24 cellular contexts compared by ENCODE assay signal in the genomic region with DNA sequence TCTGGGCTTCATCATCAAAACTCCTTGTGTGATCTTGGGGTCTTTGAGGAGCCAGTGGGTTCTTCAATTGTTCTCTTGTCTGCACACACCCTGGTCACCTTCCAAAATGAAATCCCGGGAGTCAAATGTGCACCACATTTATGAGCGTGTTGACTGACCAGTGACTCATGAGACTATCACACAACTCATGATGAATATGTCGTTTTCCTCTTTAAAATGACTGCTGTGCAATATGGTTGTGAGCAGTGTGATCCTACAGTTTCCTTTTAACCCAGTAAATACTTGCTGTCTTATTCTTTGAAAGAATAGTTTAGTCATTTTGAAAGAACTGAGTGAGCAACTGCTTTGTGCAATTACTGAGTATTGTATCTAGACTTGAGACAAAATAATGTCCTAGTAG.
DNase-seq lines count a peak whose midpoint lies in the region; ATAC-seq, FAIRE-seq and TF ChIP-seq lines count a peak whose summit lies in the region.
"Had no signal": no experiment of that assay in that cellular context is flagged by ENCODE, and none has a peak within 500 bp of the region (broad histone marks: within the 10 kb centered on the region; RNA-seq: fewer than 3 reads in every experiment).

No MANE protein-coding gene starts in this region.

- no peak overlapping the region for H3K4me3 Mint-ChIP-seq in activated naive CD8-positive, alpha-beta T cell treated with anti-CD3 and anti-CD28 coated beads, Interleukin-2, amount 50 U/mL, for 24 hours
- no peak overlapping the region for H3K4me3 Mint-ChIP-seq in activated naive CD8-positive, alpha-beta T cell treated with anti-CD3 and anti-CD28 coated beads for 36 hours
- H3K4me3 Mint-ChIP-seq: activated CD4-positive, alpha-beta T cell treated with anti-CD3 and anti-CD28 coated beads, Interleukin-2, amount 10 ng/mL, durations not matched to agents 7 days and 5 days; CD4-positive, CD25-positive, alpha-beta regulatory T cell; mesothelial cell of epicardium; neural crest cell had no signal

- no peaks in the 10 kb centered on the region for H3K4me1 Mint-ChIP-seq in activated naive CD8-positive, alpha-beta T cell treated with anti-CD3 and anti-CD28 coated beads, Interleukin-2, amount 50 U/mL, for 24 hours
- no peaks in the 10 kb centered on the region for H3K4me1 Mint-ChIP-seq in activated naive CD8-positive, alpha-beta T cell treated with anti-CD3 and anti-CD28 coated beads for 36 hours

- H2AFZ ChIP-seq in mammary epithelial cell (ENCODE audit: low read depth, low read length) (no peak overlapping the region), hepatocyte (no peak overlapping the region), OCI-LY7 (ENCODE audit: low read length) (no peak overlapping the region)

- CTCF ChIA-PET in mammary epithelial cell (lab: Charles Lee; ENCODE audit: low non-redundant PET): no interaction called here
- CTCF ChIA-PET in OCI-LY7 (lab: Charles Lee; ENCODE audit: unreplicated experiment): no interaction called here

- H3K9me2 ChIP-seq in hepatocyte (replicated peaks; ENCODE audit: insufficient read depth): no peaks in the 10 kb centered on the region
- no peaks in the 10 kb centered on the region for H3K9me2 ChIP-seq in OCI-LY7 (ENCODE audit: insufficient read depth, low read length)

- TF ChIP-seq CTCF in mammary epithelial cell (conservative IDR thresholded peaks at IDR 0.05 in 1 of 2, IDR thresholded peaks at IDR 0.05 in 1 of 2; ENCODE audit: extremely low read depth in 1 of 2, insufficient read depth in 1 of 2, low read depth in 1 of 2, low read length in 2 of 2) (no peak), hepatocyte (IDR thresholded peaks at IDR 0.05; ENCODE audit: poor library complexity) (no peak), OCI-LY7 (conservative IDR thresholded peaks at IDR 0.05; ENCODE audit: low read length) (no peak), brain microvascular endothelial cell (IDR thresholded peaks at IDR 0.05; ENCODE audit: low read depth, low read length, missing control alignments) (no peak)

- H3K9ac ChIP-seq in mammary epithelial cell (ENCODE audit: insufficient read depth, low read length): no peak overlapping the region

- 57% methylated on average over 3 of the region's 3 CpGs for WGBS in mammary epithelial cell (ENCODE audit: low coverage, missing lambda C conversion rate)
- WGBS in hepatocyte (ENCODE audit: low lambda C conversion rate, missing lambda C conversion rate): 70% methylated on average over 3 of the region's 3 CpGs

- H3K27ac ChIP-seq in mammary epithelial cell (ENCODE audit: insufficient read depth, low read depth, low read length) (no peak overlapping the region), hepatocyte (no peak overlapping the region), OCI-LY7 (ENCODE audit: low read depth, low read length, poor library complexity, severe bottlenecking) (no peak overlapping the region), brain microvascular endothelial cell (no peak overlapping the region)
- H3K27ac ChIP-seq: coronary artery, gastrocnemius medialis, thyroid gland had no signal

- peaks cover 17% of the 10 kb centered on the region for H3K27me3 Mint-ChIP-seq in activated naive CD8-positive, alpha-beta T cell treated with anti-CD3 and anti-CD28 coated beads, Interleukin-2, amount 50 U/mL, for 24 hours
- peaks cover 23% of the 10 kb centered on the region for H3K27me3 Mint-ChIP-seq in activated naive CD8-positive, alpha-beta T cell treated with anti-CD3 and anti-CD28 coated beads for 36 hours

- H3K9me3 Mint-ChIP-seq in activated naive CD8-positive, alpha-beta T cell treated with anti-CD3 and anti-CD28 coated beads, Interleukin-2, amount 50 U/mL, for 24 hours: no peaks in the 10 kb centered on the region
- no peaks in the 10 kb centered on the region for H3K9me3 Mint-ChIP-seq in activated naive CD8-positive, alpha-beta T cell treated with anti-CD3 and anti-CD28 coated beads for 36 hours
- H3K9me3 Mint-ChIP-seq: activated CD4-positive, alpha-beta T cell treated with anti-CD3 and anti-CD28 coated beads, Interleukin-2, amount 10 ng/mL, durations not matched to agents 7 days and 5 days; CD4-positive, CD25-positive, alpha-beta regulatory T cell; mesothelial cell of epicardium; neural crest cell had no signal

- no peaks in the 10 kb centered on the region for H3K79me2 ChIP-seq in mammary epithelial cell (ENCODE audit: insufficient read depth, low read length)
- no peaks in the 10 kb centered on the region for H3K79me2 ChIP-seq in hepatocyte
- no peaks in the 10 kb centered on the region for H3K79me2 ChIP-seq in OCI-LY7 (ENCODE audit: insufficient read depth, low read depth, low read length)

- no peaks in the 10 kb centered on the region for H3K36me3 ChIP-seq in mammary epithelial cell (ENCODE audit: insufficient read depth, low read length)
- H3K36me3 ChIP-seq in hepatocyte (replicated peaks; ENCODE audit: insufficient read depth, low read depth): no peaks in the 10 kb centered on the region
- H3K36me3 ChIP-seq in OCI-LY7 (ENCODE audit: insufficient read depth, low read length): no peaks in the 10 kb centered on the region
- no peaks in the 10 kb centered on the region for H3K36me3 ChIP-seq in brain microvascular endothelial cell (replicated peaks)
- H3K36me3 ChIP-seq: gastrocnemius medialis, thyroid gland had no signal

- ATAC-seq in activated naive CD8-positive, alpha-beta T cell treated with anti-CD3 and anti-CD28 coated beads, Interleukin-2, amount 50 U/mL, for 24 hours: peak; percentile 33
- ATAC-seq: gastrocnemius medialis, left colon had no signal

- no peaks in the 10 kb centered on the region for H4K20me1 ChIP-seq in mammary epithelial cell (ENCODE audit: insufficient read depth, low read length)
- H4K20me1 ChIP-seq in hepatocyte (ENCODE audit: insufficient read depth, poor library complexity, severe bottlenecking): no peaks in the 10 kb centered on the region
- no peaks in the 10 kb centered on the region for H4K20me1 ChIP-seq in OCI-LY7 (ENCODE audit: insufficient read depth, low read length)

- FAIRE-seq in urothelium cell line (lab: Jason Lieb, UNC): peak; percentile 59
- FAIRE-seq: endometrium, TTC549 had no signal

- H3K4me1 ChIP-seq in mammary epithelial cell (ENCODE audit: insufficient read depth, low read length) (no peaks in the 10 kb centered on the region), hepatocyte (ENCODE audit: insufficient read depth) (no peaks in the 10 kb centered on the region), OCI-LY7 (ENCODE audit: insufficient read depth, low read length, poor library complexity, severe bottlenecking) (no peaks in the 10 kb centered on the region)
- H3K4me1 ChIP-seq: thyroid gland had no signal

- intact Hi-C loops in mammary epithelial cell (cut with micrococcal nuclease): no loop called here
- intact Hi-C loops in OCI-LY7 (cut with micrococcal nuclease; ENCODE audit: unreplicated experiment): no loop called here

- POLR2A ChIA-PET in OCI-LY7 (lab: Charles Lee): no interaction called here

- H3K9me3 ChIP-seq in mammary epithelial cell (replicated peaks; ENCODE audit: insufficient read depth, low read length) (no peaks in the 10 kb centered on the region), hepatocyte (ENCODE audit: low read depth) (no peaks in the 10 kb centered on the region), OCI-LY7 (ENCODE audit: low read length) (no peaks in the 10 kb centered on the region)
- H3K9me3 ChIP-seq: gastrocnemius medialis, thyroid gland had no signal

- in situ Hi-C loops in mammary epithelial cell (cut with MboI; ENCODE audit: low sequenced_read_pairs in 2 of 2): loop anchor here (25.0 kb wide), 1 partner anchor 1116 kb away; no protein-coding TSS in a partner anchor
- in situ Hi-C loops in brain microvascular endothelial cell (cut with HindIII; ENCODE audit: low pct_ligation_motif_present, low sequenced_read_pairs): no loop called here

- no peak for DNase-seq in activated naive CD8-positive, alpha-beta T cell treated with anti-CD3 and anti-CD28 coated beads, Interleukin-2, amount 50 U/mL, for 24 hours
- no peak for DNase-seq in activated naive CD8-positive, alpha-beta T cell treated with anti-CD3 and anti-CD28 coated beads for 36 hours
- DNase-seq in NCI-H1930 (lab: John Stamatoyannopoulos, UW): peak; percentile 70 to 77
- peak; percentile 26 for DNase-seq in mammary epithelial cell
- peak; percentile 16 for DNase-seq in urothelium cell line (ENCODE audit: low spot score)
- no peak for DNase-seq in hepatocyte (ENCODE audit: low spot score)
- DNase-seq in OCI-LY7 (ENCODE audit: low spot score): no peak
- no peak for DNase-seq in brain microvascular endothelial cell
- DNase-seq: activated CD4-positive, alpha-beta T cell treated with anti-CD3 and anti-CD28 coated beads, Interleukin-2, amount 10 ng/mL, durations not matched to agents 7 days and 5 days; activated naive CD4-positive, alpha-beta T cell treated with anti-CD3 and anti-CD28 coated beads, Interleukin-2, amount 50 U/mL, for 16 hours; CD4-positive, CD25-positive, alpha-beta regulatory T cell; DMS79; gastrocnemius medialis; KBM-7; left colon; NCI-H1048; NCI-H2107; NCI-H526 treated with DMSO at 0.1 percent for 48 hours; thyroid gland had no signal

- H3K4me3 ChIP-seq in mammary epithelial cell (replicated peaks in 1 of 3; ENCODE audit: insufficient read depth in 1 of 3, low read depth in 2 of 3, low read length in 3 of 3) (no peak overlapping the region), hepatocyte (no peak overlapping the region), OCI-LY7 (ENCODE audit: low read depth, low read length, poor library complexity, severe bottlenecking) (no peak overlapping the region), brain microvascular endothelial cell (ENCODE audit: low read depth, low read length) (no peak overlapping the region)
- H3K4me3 ChIP-seq: coronary artery, gastrocnemius medialis, thyroid gland had no signal

- no peaks in the 10 kb centered on the region for H3K27me3 ChIP-seq in mammary epithelial cell (ENCODE audit: insufficient read depth, low read length)
- H3K27me3 ChIP-seq in hepatocyte: no peaks in the 10 kb centered on the region
- no peaks in the 10 kb centered on the region for H3K27me3 ChIP-seq in brain microvascular endothelial cell (replicated peaks)
- H3K27me3 ChIP-seq: gastrocnemius medialis, thyroid gland had no signal

- H3K4me2 ChIP-seq in mammary epithelial cell (ENCODE audit: insufficient read depth, low read depth, low read length) (no peak overlapping the region), hepatocyte (no peak overlapping the region), OCI-LY7 (ENCODE audit: low read length) (no peak overlapping the region)

- no peak overlapping the region for H3K27ac Mint-ChIP-seq in activated naive CD8-positive, alpha-beta T cell treated with anti-CD3 and anti-CD28 coated beads, Interleukin-2, amount 50 U/mL, for 24 hours
- H3K27ac Mint-ChIP-seq in activated naive CD8-positive, alpha-beta T cell treated with anti-CD3 and anti-CD28 coated beads for 36 hours: no peak overlapping the region
- H3K27ac Mint-ChIP-seq: activated CD4-positive, alpha-beta T cell treated with anti-CD3 and anti-CD28 coated beads, Interleukin-2, amount 10 ng/mL, durations not matched to agents 7 days and 5 days; CD4-positive, CD25-positive, alpha-beta regulatory T cell; mesothelial cell of epicardium had no signal

- BruUV-seq in mammary epithelial cell (replicated peaks; lab: Mats Ljungman, UMichigan) (no TSS peak), OCI-LY7 (replicated peaks; lab: Mats Ljungman, UMichigan) (no TSS peak)

- no peaks in the 10 kb centered on the region for H3K36me3 Mint-ChIP-seq in activated naive CD8-positive, alpha-beta T cell treated with anti-CD3 and anti-CD28 coated beads, Interleukin-2, amount 50 U/mL, for 24 hours (ENCODE audit: low read depth)
- no peaks in the 10 kb centered on the region for H3K36me3 Mint-ChIP-seq in activated naive CD8-positive, alpha-beta T cell treated with anti-CD3 and anti-CD28 coated beads for 36 hours
- H3K36me3 Mint-ChIP-seq: CD4-positive, CD25-positive, alpha-beta regulatory T cell; mesothelial cell of epicardium had no signal

- dilution Hi-C loops in mammary epithelial cell (cut with HindIII; ENCODE audit: low sequenced_read_pairs): no loop called here

Comparison
In these comparisons a context has a peak if more than half of its experiments do, and no peak if none do; other contexts are left out.
1. DNase-seq: peak in NCI-H1930 (2 of 2), mammary epithelial cell (single experiment) and urothelium cell line (single experiment); none in activated naive CD8-positive, alpha-beta T cell treated with anti-CD3 and anti-CD28 coated beads, Interleukin-2, amount 50 U/mL, for 24 hours (single experiment), activated naive CD8-positive, alpha-beta T cell treated with anti-CD3 and anti-CD28 coated beads for 36 hours (single experiment), hepatocyte (single experiment), OCI-LY7 (single experiment) and brain microvascular endothelial cell (single experiment).